1 cellular context compared by ENCODE assay signal in the genomic region with DNA sequence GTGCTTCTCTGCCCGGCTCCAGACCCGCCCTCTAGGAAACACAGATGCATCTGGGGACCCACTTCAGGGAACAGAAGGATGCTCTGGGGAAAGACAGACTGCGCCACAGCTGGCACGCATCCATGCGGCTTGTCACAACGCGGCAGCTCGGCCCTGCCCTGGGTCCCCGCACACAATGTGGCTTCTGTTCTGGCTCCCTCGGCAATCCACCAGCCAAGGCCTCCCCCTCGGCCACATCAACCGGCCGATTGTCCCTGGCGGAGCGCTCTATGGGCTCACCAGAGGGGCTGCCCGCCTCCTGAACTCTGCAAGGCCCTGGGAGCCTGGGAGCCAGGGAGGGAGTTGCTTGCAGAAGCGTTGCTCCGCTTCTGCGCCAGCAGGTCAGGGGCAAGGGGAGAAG.
TF ChIP-seq lines count a peak whose summit lies in the region.

No MANE protein-coding gene starts in this region.

TF ChIP-seq in HepG2, 621 proteins besides CTCF, POLR2A, EP300 and RAD21 (continued from another document and continues in another):
- TF ChIP-seq, protein P1, sequence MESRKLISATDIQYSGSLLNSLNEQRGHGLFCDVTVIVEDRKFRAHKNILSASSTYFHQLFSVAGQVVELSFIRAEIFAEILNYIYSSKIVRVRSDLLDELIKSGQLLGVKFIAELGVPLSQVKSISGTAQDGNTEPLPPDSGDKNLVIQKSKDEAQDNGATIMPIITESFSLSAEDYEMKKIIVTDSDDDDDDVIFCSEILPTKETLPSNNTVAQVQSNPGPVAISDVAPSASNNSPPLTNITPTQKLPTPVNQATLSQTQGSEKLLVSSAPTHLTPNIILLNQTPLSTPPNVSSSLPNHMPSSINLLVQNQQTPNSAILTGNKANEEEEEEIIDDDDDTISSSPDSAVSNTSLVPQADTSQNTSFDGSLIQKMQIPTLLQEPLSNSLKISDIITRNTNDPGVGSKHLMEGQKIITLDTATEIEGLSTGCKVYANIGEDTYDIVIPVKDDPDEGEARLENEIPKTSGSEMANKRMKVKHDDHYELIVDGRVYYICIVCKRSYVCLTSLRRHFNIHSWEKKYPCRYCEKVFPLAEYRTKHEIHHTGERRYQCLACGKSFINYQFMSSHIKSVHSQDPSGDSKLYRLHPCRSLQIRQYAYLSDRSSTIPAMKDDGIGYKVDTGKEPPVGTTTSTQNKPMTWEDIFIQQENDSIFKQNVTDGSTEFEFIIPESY (CRISPR knock-in tag; IDR thresholded peaks at IDR 0.05) = peak; percentile 100
- TF ChIP-seq, protein P2, sequence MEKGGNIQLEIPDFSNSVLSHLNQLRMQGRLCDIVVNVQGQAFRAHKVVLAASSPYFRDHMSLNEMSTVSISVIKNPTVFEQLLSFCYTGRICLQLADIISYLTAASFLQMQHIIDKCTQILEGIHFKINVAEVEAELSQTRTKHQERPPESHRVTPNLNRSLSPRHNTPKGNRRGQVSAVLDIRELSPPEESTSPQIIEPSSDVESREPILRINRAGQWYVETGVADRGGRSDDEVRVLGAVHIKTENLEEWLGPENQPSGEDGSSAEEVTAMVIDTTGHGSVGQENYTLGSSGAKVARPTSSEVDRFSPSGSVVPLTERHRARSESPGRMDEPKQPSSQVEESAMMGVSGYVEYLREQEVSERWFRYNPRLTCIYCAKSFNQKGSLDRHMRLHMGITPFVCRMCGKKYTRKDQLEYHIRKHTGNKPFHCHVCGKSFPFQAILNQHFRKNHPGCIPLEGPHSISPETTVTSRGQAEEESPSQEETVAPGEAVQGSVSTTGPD (CRISPR knock-in tag; IDR thresholded peaks at IDR 0.05) = peak; percentile 65; the same call in 1 of the 2 replicates
- TF ChIP-seq NONO (IDR thresholded peaks at IDR 0.05) (no peak), NONO (CRISPR knock-in tag; conservative IDR thresholded peaks at IDR 0.05) (peak; percentile 42; the same call in 1 of the 2 replicates), ZNF383 (CRISPR knock-in tag; IDR thresholded peaks at IDR 0.05; ENCODE audit: borderline replicate concordance) (no peak), ZNF331 (CRISPR knock-in tag; IDR thresholded peaks at IDR 0.05) (peak; percentile 74; the same call in 1 of the 2 replicates), TCF7 (IDR thresholded peaks at IDR 0.05; ENCODE audit: low read depth) (peak; percentile 37; the same call in 1 of the 2 replicates), ZMYM3 (CRISPR knock-in tag; IDR thresholded peaks at IDR 0.05) (peak; percentile 30; the same call in 1 of the 2 replicates), SIX4 (CRISPR knock-in tag; IDR thresholded peaks at IDR 0.05) (no peak), RFX1 (IDR thresholded peaks at IDR 0.05) (no peak), HNF4A (CRISPR knock-in tag; IDR thresholded peaks at IDR 0.05) (peak; percentile 81), ETV5 (CRISPR knock-in tag; IDR thresholded peaks at IDR 0.05; ENCODE audit: borderline replicate concordance) (0 out of 2 replicates have a peak, but pooled peaks have one; percentile 8), CEBPG (CRISPR knock-in tag; IDR thresholded peaks at IDR 0.05) (0 out of 2 replicates have a peak, but pooled peaks have one; percentile 7), ZBTB7B (CRISPR knock-in tag; IDR thresholded peaks at IDR 0.05) (0 out of 2 replicates have a peak, but pooled peaks have one; percentile 22), MYC (CRISPR knock-in tag; IDR thresholded peaks at IDR 0.05; ENCODE audit: borderline replicate concordance) (0 out of 2 replicates have a peak, but pooled peaks have one; percentile 25), ZNF660 (CRISPR knock-in tag; IDR thresholded peaks at IDR 0.05; ENCODE audit: borderline replicate concordance, low read depth) (no peak), RARA (CRISPR knock-in tag; IDR thresholded peaks at IDR 0.05) (peak; percentile 66), ZNF138 (CRISPR knock-in tag; IDR thresholded peaks at IDR 0.05; ENCODE audit: low read depth) (no peak), SP5 (CRISPR knock-in tag; IDR thresholded peaks at IDR 0.05; ENCODE audit: borderline replicate concordance, low read depth) (peak; percentile 85), PCBP1 (IDR thresholded peaks at IDR 0.05; ENCODE audit: borderline replicate concordance, low read depth, low read length) (0 out of 2 replicates have a peak, but pooled peaks have one; percentile 22), ISL2 (CRISPR knock-in tag; IDR thresholded peaks at IDR 0.05) (0 out of 2 replicates have a peak, but pooled peaks have one; percentile 38), AGO2 (optimal IDR thresholded peaks at IDR 0.05; ENCODE audit: low read depth, low read length) (peak; percentile 38), SOX13 (IDR thresholded peaks at IDR 0.05) (0 out of 2 replicates have a peak, but pooled peaks have one; percentile 17), SOX13 (CRISPR knock-in tag; conservative IDR thresholded peaks at IDR 0.05 in 1 of 2, IDR thresholded peaks at IDR 0.05 in 1 of 2) (peak in 1 of 2 experiments; percentile 47; a peak in 1 of 4 replicates), ZNF44 (CRISPR knock-in tag; IDR thresholded peaks at IDR 0.05) (no peak), PHF21A (CRISPR knock-in tag; IDR thresholded peaks at IDR 0.05) (peak; percentile 56; the same call in 1 of the 2 replicates), BCL6 (CRISPR knock-in tag; IDR thresholded peaks at IDR 0.05) (peak; percentile 53), HNRNPUL1 (IDR thresholded peaks at IDR 0.05; ENCODE audit: low read depth, low read length) (no peak), DPF2 (CRISPR knock-in tag; IDR thresholded peaks at IDR 0.05; ENCODE audit: borderline replicate concordance, low read depth) (peak; percentile 65), RBFOX2 (IDR thresholded peaks at IDR 0.05; ENCODE audit: low read depth, low read length) (0 out of 2 replicates have a peak, but pooled peaks have one; percentile 40), ZNF709 (CRISPR knock-in tag; IDR thresholded peaks at IDR 0.05) (no peak)
- TF ChIP-seq, protein P3, sequence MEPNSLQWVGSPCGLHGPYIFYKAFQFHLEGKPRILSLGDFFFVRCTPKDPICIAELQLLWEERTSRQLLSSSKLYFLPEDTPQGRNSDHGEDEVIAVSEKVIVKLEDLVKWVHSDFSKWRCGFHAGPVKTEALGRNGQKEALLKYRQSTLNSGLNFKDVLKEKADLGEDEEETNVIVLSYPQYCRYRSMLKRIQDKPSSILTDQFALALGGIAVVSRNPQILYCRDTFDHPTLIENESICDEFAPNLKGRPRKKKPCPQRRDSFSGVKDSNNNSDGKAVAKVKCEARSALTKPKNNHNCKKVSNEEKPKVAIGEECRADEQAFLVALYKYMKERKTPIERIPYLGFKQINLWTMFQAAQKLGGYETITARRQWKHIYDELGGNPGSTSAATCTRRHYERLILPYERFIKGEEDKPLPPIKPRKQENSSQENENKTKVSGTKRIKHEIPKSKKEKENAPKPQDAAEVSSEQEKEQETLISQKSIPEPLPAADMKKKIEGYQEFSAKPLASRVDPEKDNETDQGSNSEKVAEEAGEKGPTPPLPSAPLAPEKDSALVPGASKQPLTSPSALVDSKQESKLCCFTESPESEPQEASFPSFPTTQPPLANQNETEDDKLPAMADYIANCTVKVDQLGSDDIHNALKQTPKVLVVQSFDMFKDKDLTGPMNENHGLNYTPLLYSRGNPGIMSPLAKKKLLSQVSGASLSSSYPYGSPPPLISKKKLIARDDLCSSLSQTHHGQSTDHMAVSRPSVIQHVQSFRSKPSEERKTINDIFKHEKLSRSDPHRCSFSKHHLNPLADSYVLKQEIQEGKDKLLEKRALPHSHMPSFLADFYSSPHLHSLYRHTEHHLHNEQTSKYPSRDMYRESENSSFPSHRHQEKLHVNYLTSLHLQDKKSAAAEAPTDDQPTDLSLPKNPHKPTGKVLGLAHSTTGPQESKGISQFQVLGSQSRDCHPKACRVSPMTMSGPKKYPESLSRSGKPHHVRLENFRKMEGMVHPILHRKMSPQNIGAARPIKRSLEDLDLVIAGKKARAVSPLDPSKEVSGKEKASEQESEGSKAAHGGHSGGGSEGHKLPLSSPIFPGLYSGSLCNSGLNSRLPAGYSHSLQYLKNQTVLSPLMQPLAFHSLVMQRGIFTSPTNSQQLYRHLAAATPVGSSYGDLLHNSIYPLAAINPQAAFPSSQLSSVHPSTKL (CRISPR knock-in tag; IDR thresholded peaks at IDR 0.05) = peak; percentile 30; the same call in 1 of the 2 replicates
- TF ChIP-seq, protein P4, sequence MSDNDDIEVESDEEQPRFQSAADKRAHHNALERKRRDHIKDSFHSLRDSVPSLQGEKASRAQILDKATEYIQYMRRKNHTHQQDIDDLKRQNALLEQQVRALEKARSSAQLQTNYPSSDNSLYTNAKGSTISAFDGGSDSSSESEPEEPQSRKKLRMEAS (IDR thresholded peaks at IDR 0.05) = peak; percentile 35; the same call in 1 of the 2 replicates
- TF ChIP-seq, protein P5, sequence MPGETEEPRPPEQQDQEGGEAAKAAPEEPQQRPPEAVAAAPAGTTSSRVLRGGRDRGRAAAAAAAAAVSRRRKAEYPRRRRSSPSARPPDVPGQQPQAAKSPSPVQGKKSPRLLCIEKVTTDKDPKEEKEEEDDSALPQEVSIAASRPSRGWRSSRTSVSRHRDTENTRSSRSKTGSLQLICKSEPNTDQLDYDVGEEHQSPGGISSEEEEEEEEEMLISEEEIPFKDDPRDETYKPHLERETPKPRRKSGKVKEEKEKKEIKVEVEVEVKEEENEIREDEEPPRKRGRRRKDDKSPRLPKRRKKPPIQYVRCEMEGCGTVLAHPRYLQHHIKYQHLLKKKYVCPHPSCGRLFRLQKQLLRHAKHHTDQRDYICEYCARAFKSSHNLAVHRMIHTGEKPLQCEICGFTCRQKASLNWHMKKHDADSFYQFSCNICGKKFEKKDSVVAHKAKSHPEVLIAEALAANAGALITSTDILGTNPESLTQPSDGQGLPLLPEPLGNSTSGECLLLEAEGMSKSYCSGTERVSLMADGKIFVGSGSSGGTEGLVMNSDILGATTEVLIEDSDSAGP (CRISPR knock-in tag; IDR thresholded peaks at IDR 0.05; ENCODE audit: borderline replicate concordance) = peak; percentile 30; the same call in 1 of the 2 replicates
- TF ChIP-seq, protein P6, sequence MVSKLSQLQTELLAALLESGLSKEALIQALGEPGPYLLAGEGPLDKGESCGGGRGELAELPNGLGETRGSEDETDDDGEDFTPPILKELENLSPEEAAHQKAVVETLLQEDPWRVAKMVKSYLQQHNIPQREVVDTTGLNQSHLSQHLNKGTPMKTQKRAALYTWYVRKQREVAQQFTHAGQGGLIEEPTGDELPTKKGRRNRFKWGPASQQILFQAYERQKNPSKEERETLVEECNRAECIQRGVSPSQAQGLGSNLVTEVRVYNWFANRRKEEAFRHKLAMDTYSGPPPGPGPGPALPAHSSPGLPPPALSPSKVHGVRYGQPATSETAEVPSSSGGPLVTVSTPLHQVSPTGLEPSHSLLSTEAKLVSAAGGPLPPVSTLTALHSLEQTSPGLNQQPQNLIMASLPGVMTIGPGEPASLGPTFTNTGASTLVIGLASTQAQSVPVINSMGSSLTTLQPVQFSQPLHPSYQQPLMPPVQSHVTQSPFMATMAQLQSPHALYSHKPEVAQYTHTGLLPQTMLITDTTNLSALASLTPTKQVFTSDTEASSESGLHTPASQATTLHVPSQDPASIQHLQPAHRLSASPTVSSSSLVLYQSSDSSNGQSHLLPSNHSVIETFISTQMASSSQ (IDR thresholded peaks at IDR 0.05; ENCODE audit: low read depth) = no peak
- TF ChIP-seq, protein P6 (CRISPR knock-in tag; IDR thresholded peaks at IDR 0.05; ENCODE audit: borderline replicate concordance) = peak; percentile 51; the same call in 1 of the 2 replicates
- TF ChIP-seq, protein P7, sequence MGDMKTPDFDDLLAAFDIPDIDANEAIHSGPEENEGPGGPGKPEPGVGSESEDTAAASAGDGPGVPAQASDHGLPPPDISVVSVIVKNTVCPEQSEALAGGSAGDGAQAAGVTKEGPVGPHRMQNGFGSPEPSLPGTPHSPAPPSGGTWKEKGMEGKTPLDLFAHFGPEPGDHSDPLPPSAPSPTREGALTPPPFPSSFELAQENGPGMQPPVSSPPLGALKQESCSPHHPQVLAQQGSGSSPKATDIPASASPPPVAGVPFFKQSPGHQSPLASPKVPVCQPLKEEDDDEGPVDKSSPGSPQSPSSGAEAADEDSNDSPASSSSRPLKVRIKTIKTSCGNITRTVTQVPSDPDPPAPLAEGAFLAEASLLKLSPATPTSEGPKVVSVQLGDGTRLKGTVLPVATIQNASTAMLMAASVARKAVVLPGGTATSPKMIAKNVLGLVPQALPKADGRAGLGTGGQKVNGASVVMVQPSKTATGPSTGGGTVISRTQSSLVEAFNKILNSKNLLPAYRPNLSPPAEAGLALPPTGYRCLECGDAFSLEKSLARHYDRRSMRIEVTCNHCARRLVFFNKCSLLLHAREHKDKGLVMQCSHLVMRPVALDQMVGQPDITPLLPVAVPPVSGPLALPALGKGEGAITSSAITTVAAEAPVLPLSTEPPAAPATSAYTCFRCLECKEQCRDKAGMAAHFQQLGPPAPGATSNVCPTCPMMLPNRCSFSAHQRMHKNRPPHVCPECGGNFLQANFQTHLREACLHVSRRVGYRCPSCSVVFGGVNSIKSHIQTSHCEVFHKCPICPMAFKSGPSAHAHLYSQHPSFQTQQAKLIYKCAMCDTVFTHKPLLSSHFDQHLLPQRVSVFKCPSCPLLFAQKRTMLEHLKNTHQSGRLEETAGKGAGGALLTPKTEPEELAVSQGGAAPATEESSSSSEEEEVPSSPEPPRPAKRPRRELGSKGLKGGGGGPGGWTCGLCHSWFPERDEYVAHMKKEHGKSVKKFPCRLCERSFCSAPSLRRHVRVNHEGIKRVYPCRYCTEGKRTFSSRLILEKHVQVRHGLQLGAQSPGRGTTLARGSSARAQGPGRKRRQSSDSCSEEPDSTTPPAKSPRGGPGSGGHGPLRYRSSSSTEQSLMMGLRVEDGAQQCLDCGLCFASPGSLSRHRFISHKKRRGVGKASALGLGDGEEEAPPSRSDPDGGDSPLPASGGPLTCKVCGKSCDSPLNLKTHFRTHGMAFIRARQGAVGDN (CRISPR knock-in tag; IDR thresholded peaks at IDR 0.05) = peak; percentile 84
- TF ChIP-seq, protein P8, sequence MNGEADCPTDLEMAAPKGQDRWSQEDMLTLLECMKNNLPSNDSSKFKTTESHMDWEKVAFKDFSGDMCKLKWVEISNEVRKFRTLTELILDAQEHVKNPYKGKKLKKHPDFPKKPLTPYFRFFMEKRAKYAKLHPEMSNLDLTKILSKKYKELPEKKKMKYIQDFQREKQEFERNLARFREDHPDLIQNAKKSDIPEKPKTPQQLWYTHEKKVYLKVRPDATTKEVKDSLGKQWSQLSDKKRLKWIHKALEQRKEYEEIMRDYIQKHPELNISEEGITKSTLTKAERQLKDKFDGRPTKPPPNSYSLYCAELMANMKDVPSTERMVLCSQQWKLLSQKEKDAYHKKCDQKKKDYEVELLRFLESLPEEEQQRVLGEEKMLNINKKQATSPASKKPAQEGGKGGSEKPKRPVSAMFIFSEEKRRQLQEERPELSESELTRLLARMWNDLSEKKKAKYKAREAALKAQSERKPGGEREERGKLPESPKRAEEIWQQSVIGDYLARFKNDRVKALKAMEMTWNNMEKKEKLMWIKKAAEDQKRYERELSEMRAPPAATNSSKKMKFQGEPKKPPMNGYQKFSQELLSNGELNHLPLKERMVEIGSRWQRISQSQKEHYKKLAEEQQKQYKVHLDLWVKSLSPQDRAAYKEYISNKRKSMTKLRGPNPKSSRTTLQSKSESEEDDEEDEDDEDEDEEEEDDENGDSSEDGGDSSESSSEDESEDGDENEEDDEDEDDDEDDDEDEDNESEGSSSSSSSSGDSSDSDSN (CRISPR knock-in tag; IDR thresholded peaks at IDR 0.05) = peak; percentile 66
